Comparison of ENCODE assay signal across 10 cellular contexts in genomic region chr10:13206546-13207443, GRCh38. TPM values are rescaled to one million over a fixed set of nuclear protein-coding genes. Genes with fewer than 3 reads are reported as not detected.
DNase-seq lines count a peak whose midpoint lies in the region; ATAC-seq, FAIRE-seq and TF ChIP-seq lines count a peak whose summit lies in the region.
"Had no signal": no experiment of that assay in that cellular context is flagged by ENCODE, and none has a peak within 500 bp of the region (broad histone marks: within the 10 kb centered on the region; RNA-seq: fewer than 3 reads in every experiment).

No MANE protein-coding gene starts in this region.

- TF ChIP-seq EP300 in H1 (IDR thresholded peaks at IDR 0.05; ENCODE audit: borderline replicate concordance in 1 of 2, low read depth in 2 of 2, low read length in 2 of 2) = no peak

- H3K4ac ChIP-seq in H1 (replicated peaks; ENCODE audit: insufficient read length, low read depth, low read length) = no peak overlapping the region

- peak; percentile 65 to 66 for TF ChIP-seq RAD21 in H1 (IDR thresholded peaks at IDR 0.05 in 1 of 2, conservative IDR thresholded peaks at IDR 0.05 in 1 of 2; ENCODE audit: low read depth in 2 of 2, low read length in 2 of 2)

- DNase-seq in ELR (ENCODE audit: low read depth) = peak; percentile 53
- peak; percentile 23 for DNase-seq in NCI-H1694 (lab: John Stamatoyannopoulos, UW)
- DNase-seq in H1 (ENCODE audit: low read depth in 1 of 2, low spot score in 2 of 2) = no peak
- peak; percentile 38 for DNase-seq in neural progenitor cell (ENCODE audit: low spot score)
- no peak for DNase-seq in GF-D8 (lab: John Stamatoyannopoulos, UW)
- DNase-seq: central memory CD4-positive, alpha-beta T cell; stimulated activated CD4-positive, alpha-beta T cell treated with anti-CD3 and anti-CD28 coated beads, Interleukin-15, amount 100 ng/mL, for 24 hours had no signal

- no peak overlapping the region for H2BK5ac ChIP-seq in H1 (ENCODE audit: low read depth, low read length)

- peak; percentile 72 for FAIRE-seq in H1 (lab: Jason Lieb, UNC)

- ATAC-seq in HG03196 (IDR thresholded peaks at IDR 0.05; ENCODE audit: unreplicated experiment) (no peak), GM21526 (IDR thresholded peaks at IDR 0.05; ENCODE audit: low FRiP score, unreplicated experiment) (no peak), HG02678 (IDR thresholded peaks at IDR 0.05; ENCODE audit: unreplicated experiment) (no peak)

- H3K36me3 ChIP-seq in H1 (ENCODE audit: control insufficient read depth in 2 of 4, insufficient read depth in 4 of 4, low read length in 3 of 4) (peaks cover 14 to 79% (median 44%) of the 10 kb centered on the region in 4 experiments), neural progenitor cell (peaks cover 11% of the 10 kb centered on the region)

- peaks cover 33% of the 10 kb centered on the region for H3K36me3 Mint-ChIP-seq in neural progenitor cell

- H3K23me2 ChIP-seq in H1 (ENCODE audit: low read depth, low read length) = no peaks in the 10 kb centered on the region

- no peak overlapping the region for H3K18ac ChIP-seq in H1 (ENCODE audit: extremely low read depth, low read length)

- no peak overlapping the region for H3K14ac ChIP-seq in H1 (ENCODE audit: insufficient read length)

- no peak overlapping the region for H2BK12ac ChIP-seq in H1 (ENCODE audit: low read depth, low read length)

- no peak overlapping the region for H3K4me3 Mint-ChIP-seq in neural progenitor cell

- H4K8ac ChIP-seq in H1 (ENCODE audit: extremely low read depth, insufficient read depth, low read length) = no peak overlapping the region

- H3K27ac ChIP-seq in H1 (ENCODE audit: low read depth, low read length) (no peak overlapping the region), neural progenitor cell (no peak overlapping the region)

- no peaks in the 10 kb centered on the region for H3K27me3 Mint-ChIP-seq in neural progenitor cell (ENCODE audit: insufficient read depth, low read depth)

- no peak overlapping the region for H3K23ac ChIP-seq in H1 (ENCODE audit: insufficient read length)

- H3K79me2 ChIP-seq in H1 (ENCODE audit: control insufficient read depth in 1 of 2, insufficient read depth in 2 of 2, low read length in 2 of 2) (no peaks in the 10 kb centered on the region; a peak in 1 of 4 replicates), neural progenitor cell (ENCODE audit: low read depth) (no peaks in the 10 kb centered on the region)

- H2BK15ac ChIP-seq in H1 (ENCODE audit: low read length) = no peak overlapping the region

- no peak overlapping the region for H3K27ac Mint-ChIP-seq in neural progenitor cell

- no peak overlapping the region for H4K91ac ChIP-seq in H1 (replicated peaks; ENCODE audit: insufficient read length, low read length)

- no peak for TF ChIP-seq POLR2A in H1 (IDR thresholded peaks at IDR 0.05; ENCODE audit: control extremely low read depth in 1 of 2, low read depth in 2 of 2, low read length in 2 of 2)

- no peak overlapping the region for H2BK20ac ChIP-seq in H1 (ENCODE audit: low read length)

- no peak overlapping the region for H2AFZ ChIP-seq in H1 (ENCODE audit: low read length)
- no peak overlapping the region for H2AFZ ChIP-seq in neural progenitor cell (replicated peaks)

- POLR2A ChIA-PET in H1 (lab: Charles Lee; ENCODE audit: partially characterized antibody) = interaction anchor here (0.7 to 1.1 kb wide), 2 partner anchors 129 to 143 kb away, joined by 3 to 7 read pairs; no protein-coding TSS in a partner anchor

- H3K79me1 ChIP-seq in H1 (ENCODE audit: low read depth, low read length) = no peaks in the 10 kb centered on the region; the same call in 1 of the 2 replicates

- peaks cover 0 to under 1% of the 10 kb centered on the region in 2 experiments for H4K20me1 ChIP-seq in H1 (replicated peaks in 1 of 2; ENCODE audit: control insufficient read depth in 1 of 2, insufficient read depth in 2 of 2, low read length in 2 of 2)
- H4K20me1 ChIP-seq in neural progenitor cell (ENCODE audit: low read depth) = no peaks in the 10 kb centered on the region

- no peaks in the 10 kb centered on the region for H3K9me3 ChIP-seq in H1 (ENCODE audit: insufficient read depth in 2 of 2, low read depth in 1 of 2, low read length in 1 of 2)
- no peaks in the 10 kb centered on the region for H3K9me3 ChIP-seq in neural progenitor cell (ENCODE audit: low read depth)

- H3K9ac ChIP-seq in H1 (replicated peaks in 1 of 4; ENCODE audit: extremely low read depth in 1 of 4, low read depth in 3 of 4, low read length in 3 of 4) = no peak overlapping the region
- H3K9ac ChIP-seq in neural progenitor cell = no peak overlapping the region

- peak in 2 of 3 experiments; percentile 46 to 51; a peak in 3 of 4 replicates for TF ChIP-seq CTCF in H1 (IDR thresholded peaks at IDR 0.05; ENCODE audit: control extremely low read depth in 1 of 3, insufficient read depth in 1 of 3, low read depth in 1 of 3, low read length in 3 of 3)
- TF ChIP-seq CTCF in neural progenitor cell (IDR thresholded peaks at IDR 0.05) = peak; percentile 63

- H3K4me2 ChIP-seq in H1 (ENCODE audit: insufficient read depth in 1 of 2, low read depth in 2 of 2, low read length in 2 of 2) (no peak overlapping the region), neural progenitor cell (no peak overlapping the region)

- H2BK120ac ChIP-seq in H1 (replicated peaks; ENCODE audit: low read depth, low read length) = no peak overlapping the region

- peaks cover 3% of the 10 kb centered on the region for H3F3A ChIP-seq in neural progenitor cell (ENCODE audit: low read depth)

- H3K4me1 ChIP-seq in H1 (replicated peaks in 1 of 4; ENCODE audit: control insufficient read depth in 3 of 4, insufficient read depth in 4 of 4, low read length in 3 of 4) = peaks cover 0 to 4% (median 0%) of the 10 kb centered on the region in 4 experiments; a peak in 1 of 7 replicates
- H3K4me1 ChIP-seq in neural progenitor cell = no peaks in the 10 kb centered on the region

- 91% methylated on average over 5 of the region's 5 CpGs; no CpG with 5 or more reads in 1 of the 2 experiments for WGBS in H1 (ENCODE audit: extremely low coverage in 1 of 2, insufficient coverage in 1 of 2, insufficient read length in 1 of 2, insufficient replicate concordance in 2 of 2, low coverage in 1 of 2, low lambda C conversion rate in 2 of 2, missing lambda C conversion rate in 1 of 2), 2 experiments

- H3K9me3 Mint-ChIP-seq in neural progenitor cell = no peaks in the 10 kb centered on the region

- no peak overlapping the region for H2AK5ac ChIP-seq in H1 (ENCODE audit: low read depth, low read length)

- no peaks in the 10 kb centered on the region for H3K4me1 Mint-ChIP-seq in neural progenitor cell

- H3K4me3 ChIP-seq in H1 (ENCODE audit: extremely low read depth in 1 of 4, insufficient read depth in 2 of 4, low read depth in 3 of 4, low read length in 4 of 4) (no peak overlapping the region), neural progenitor cell (no peak overlapping the region)

- CTCF ChIA-PET in H1 (lab: Charles Lee; ENCODE audit: partially characterized antibody) = interaction anchor here (0.7 to 2.9 kb wide), 28 partner anchors 8 to 315 kb away, joined by 3 to 12 read pairs (median 4); partner anchors contain the start of gene PHYH

- H3K27me3 ChIP-seq in H1 (replicated peaks in 1 of 4; ENCODE audit: control insufficient read depth in 3 of 4, extremely low read depth in 1 of 4, insufficient read depth in 3 of 4, low read length in 3 of 4) = no peaks in the 10 kb centered on the region; a peak in 1 of 7 replicates
- no peaks in the 10 kb centered on the region for H3K27me3 ChIP-seq in neural progenitor cell

- no peak overlapping the region for H4K5ac ChIP-seq in H1 (ENCODE audit: insufficient read length, low read depth, low read length)

- H3K56ac ChIP-seq in H1 (replicated peaks; ENCODE audit: insufficient read length, low read depth, low read length) = no peak overlapping the region

TF ChIP-seq in H1, 55 proteins besides CTCF, POLR2A, EP300 and RAD21:
- TF ChIP-seq, protein P1, sequence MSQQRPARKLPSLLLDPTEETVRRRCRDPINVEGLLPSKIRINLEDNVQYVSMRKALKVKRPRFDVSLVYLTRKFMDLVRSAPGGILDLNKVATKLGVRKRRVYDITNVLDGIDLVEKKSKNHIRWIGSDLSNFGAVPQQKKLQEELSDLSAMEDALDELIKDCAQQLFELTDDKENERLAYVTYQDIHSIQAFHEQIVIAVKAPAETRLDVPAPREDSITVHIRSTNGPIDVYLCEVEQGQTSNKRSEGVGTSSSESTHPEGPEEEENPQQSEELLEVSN (IDR thresholded peaks at IDR 0.05) = no peak
- TF ChIP-seq KDM1A (IDR thresholded peaks at IDR 0.05; ENCODE audit: borderline replicate concordance, low read length) (no peak), KDM4A (IDR thresholded peaks at IDR 0.05; ENCODE audit: low read depth, low read length, severe bottlenecking) (no peak), BRCA1 (IDR thresholded peaks at IDR 0.05; ENCODE audit: low read depth, low read length) (no peak), CTBP2 (IDR thresholded peaks at IDR 0.05; ENCODE audit: borderline replicate concordance, insufficient read depth, insufficient read length, low read length) (no peak)

RNA-seq across cellular contexts. Expression of gene UCMA, which starts 27.4 kb away (rescaled TPM):
- 4.1 and 4.6 TPM in 2 replicates for total RNA-seq in H1 (2021; fragmentation: NEBNext Ultra II Directional; extraction: Animal tissue kit (Norgen Biotek cat#: 25700))
- 1.2 and 1.8 TPM in 2 replicates for polyA plus RNA-seq in H1 (2011; rRNA removed)
- polyA plus RNA-seq in H1 (2011; cell fraction: cytosol; rRNA removed) = 2.0 TPM
- 0.76 TPM for polyA plus RNA-seq in H1 (2011; cell fraction: nucleus; rRNA removed)
- 1.4 to 3.9 TPM (median 2.9 TPM) in 4 replicates for polyA plus RNA-seq in H1 (2012, experiment 1 of 2)
- 4.4 TPM for polyA plus RNA-seq in H1 (2012, experiment 2 of 2)
- polyA plus RNA-seq in H1 (2013, experiment 1 of 2) = 2.1 TPM
- 2.7 TPM for polyA plus RNA-seq in H1 (2013, experiment 2 of 2)
- polyA minus RNA-seq in H1 (2011; rRNA and poly(A)+ RNA removed) = 0.32 TPM in 1 of 2 replicates, not detected in the other
- polyA minus RNA-seq in H1 (2011; cell fraction: cytosol; rRNA and poly(A)+ RNA removed) = not detected
- polyA minus RNA-seq in H1 (2011; cell fraction: nucleus; rRNA and poly(A)+ RNA removed) = not detected
- total RNA-seq in neural progenitor cell (ENCODE audit: low replicate concordance) = not detected in 2 replicates

RNA-seq across cellular contexts. Expression of gene MCM10, which starts 45.4 kb away (rescaled TPM):
- total RNA-seq in H1 (2021; fragmentation: NEBNext Ultra II Directional; extraction: Animal tissue kit (Norgen Biotek cat#: 25700)) = 59.0 and 60.3 TPM in 2 replicates
- 6.8 and 9.8 TPM in 2 replicates for polyA plus RNA-seq in H1 (2011; rRNA removed)
- 16.0 TPM for polyA plus RNA-seq in H1 (2011; cell fraction: cytosol; rRNA removed)
- polyA plus RNA-seq in H1 (2011; cell fraction: nucleus; rRNA removed) = 16.2 TPM
- 25.3 to 39.9 TPM (median 30.4 TPM) in 4 replicates for polyA plus RNA-seq in H1 (2012, experiment 1 of 2)
- polyA plus RNA-seq in H1 (2012, experiment 2 of 2) = 1.5 TPM
- 26.6 TPM for polyA plus RNA-seq in H1 (2013, experiment 1 of 2)
- 27.4 TPM for polyA plus RNA-seq in H1 (2013, experiment 2 of 2)
- 26.6 and 30.2 TPM in 2 replicates for polyA minus RNA-seq in H1 (2011; rRNA and poly(A)+ RNA removed)
- polyA minus RNA-seq in H1 (2011; cell fraction: cytosol; rRNA and poly(A)+ RNA removed) = 21.7 TPM
- 51.6 TPM for polyA minus RNA-seq in H1 (2011; cell fraction: nucleus; rRNA and poly(A)+ RNA removed)
- total RNA-seq in neural progenitor cell (ENCODE audit: low replicate concordance) = 38.2 and 44.5 TPM in 2 replicates

Comparison
In these comparisons a context has a peak if more than half of its experiments do, and no peak if none do; other contexts are left out.
1. DNase-seq: peak in ELR (single experiment), NCI-H1694 (single experiment) and neural progenitor cell (single experiment); none in H1 (0 of 2) and GF-D8 (single experiment).